Comparison of ENCODE assay signal across 15 cellular contexts in genomic region chr3:178194547-178194946, GRCh38.
DNase-seq lines count a peak whose midpoint lies in the region; ATAC-seq and TF ChIP-seq lines count a peak whose summit lies in the region.
"Had no signal": no experiment of that assay in that cellular context is flagged by ENCODE, and none has a peak within 500 bp of the region (broad histone marks: within the 10 kb centered on the region; RNA-seq: fewer than 3 reads in every experiment).

No MANE protein-coding gene starts in this region.

- no peaks in the 10 kb centered on the region for H3K27me3 Mint-ChIP-seq in stimulated activated naive B cell treated with anti-CD40 and anti-IgM and Interleukin-4, amounts not matched to agents 10 μg/mL and 1 μg/mL and 100 μg/mL, for 72 hours

- no peaks in the 10 kb centered on the region for H3K9me3 Mint-ChIP-seq in stimulated activated naive B cell treated with anti-CD40 and anti-IgM and Interleukin-4, amounts not matched to agents 10 μg/mL and 1 μg/mL and 100 μg/mL, for 72 hours
- H3K9me3 Mint-ChIP-seq: CD8-positive, alpha-beta memory T cell had no signal

- H3K27ac ChIP-seq in coronary artery (peak overlapping the region; percentile 3 to 56), temporal lobe (ENCODE audit: low read depth, low read length) (peak overlapping the region; percentile 2)

- DNase-seq in NCI-H226 = peak; percentile 13
- DNase-seq in coronary artery (ENCODE audit: low spot score) = no peak
- no peak for DNase-seq in stimulated activated naive B cell treated with anti-CD40 and anti-IgM and Interleukin-4, amounts not matched to agents 10 μg/mL and 1 μg/mL and 100 μg/mL, for 72 hours
- no peak for DNase-seq in stimulated activated CD4-positive, alpha-beta T cell treated with anti-CD3 and anti-CD28 coated beads, Interleukin-12 subunit alpha, Interleukin-12 subunit beta, amount 100 ng/mL, for 4 hours
- DNase-seq: C1 segment of cervical spinal cord; CD8-positive, alpha-beta memory T cell; KG1; NCI-H1930; NCI-H2171; NCI-H774 had no signal

- H3K4me3 ChIP-seq in coronary artery = no peak overlapping the region

- H3K4me1 Mint-ChIP-seq in stimulated activated naive B cell treated with anti-CD40 and anti-IgM and Interleukin-4, amounts not matched to agents 10 μg/mL and 1 μg/mL and 100 μg/mL, for 72 hours = no peaks in the 10 kb centered on the region

- no peak overlapping the region for H3K4me3 Mint-ChIP-seq in stimulated activated naive B cell treated with anti-CD40 and anti-IgM and Interleukin-4, amounts not matched to agents 10 μg/mL and 1 μg/mL and 100 μg/mL, for 72 hours
- H3K4me3 Mint-ChIP-seq: CD8-positive, alpha-beta memory T cell had no signal

- no peak for TF ChIP-seq CTCF in coronary artery (IDR thresholded peaks at IDR 0.05)

- H3K27ac Mint-ChIP-seq in stimulated activated naive B cell treated with anti-CD40 and anti-IgM and Interleukin-4, amounts not matched to agents 10 μg/mL and 1 μg/mL and 100 μg/mL, for 72 hours = no peak overlapping the region
- H3K27ac Mint-ChIP-seq: CD8-positive, alpha-beta memory T cell had no signal

- no peaks in the 10 kb centered on the region for H3K36me3 Mint-ChIP-seq in stimulated activated naive B cell treated with anti-CD40 and anti-IgM and Interleukin-4, amounts not matched to agents 10 μg/mL and 1 μg/mL and 100 μg/mL, for 72 hours
- H3K36me3 Mint-ChIP-seq: CD8-positive, alpha-beta memory T cell had no signal

- ATAC-seq in GM19372 (IDR thresholded peaks at IDR 0.05; ENCODE audit: low read depth, unreplicated experiment) (peak; percentile 61), GM19324 (IDR thresholded peaks at IDR 0.05; ENCODE audit: low FRiP score, unreplicated experiment) (no peak)
- no peak for ATAC-seq in stimulated activated naive B cell treated with anti-CD40 and anti-IgM and Interleukin-4, amounts not matched to agents 10 μg/mL and 1 μg/mL and 100 μg/mL, for 72 hours (replicated peaks)
- ATAC-seq: HepG2, Right ventricle myocardium inferior had no signal
